Comparison of ENCODE assay signal across 14 cellular contexts in genomic region chr14:73903028-73903427, GRCh38. TPM values are rescaled to one million over a fixed set of nuclear protein-coding genes. Genes with fewer than 3 reads are reported as not detected.
DNase-seq lines count a peak whose midpoint lies in the region; ATAC-seq and TF ChIP-seq lines count a peak whose summit lies in the region.
"Had no signal": no experiment of that assay in that cellular context is flagged by ENCODE, and none has a peak within 500 bp of the region (broad histone marks: within the 10 kb centered on the region; RNA-seq: fewer than 3 reads in every experiment).

No MANE protein-coding gene starts in this region.

- DNase-seq in EL (peak; percentile 23), IMR-90 (peak; percentile 35), choroid plexus epithelial cell (ENCODE audit: low read depth) (peak; percentile 36), osteoblast (ENCODE audit: insufficient read length, low spot score, missing footprints) (no peak), NCI-H226 (no peak)
- no peak for DNase-seq in activated naive CD8-positive, alpha-beta T cell treated with anti-CD3 and anti-CD28 coated beads, Interleukin-2, amount 50 U/mL, for 24 hours
- DNase-seq in activated CD4-positive, alpha-beta T cell treated with anti-CD3 and anti-CD28 coated beads, Interleukin-2, amount 50 U/mL, for 4 hours = no peak
- DNase-seq: AML-193; CD4-positive, CD25-positive, alpha-beta regulatory T cell; DMS53 had no signal

- peaks cover 4% of the 10 kb centered on the region; the same call in 1 of the 2 replicates for H3K9me1 ChIP-seq in IMR-90 (ENCODE audit: insufficient read depth, low read length)

- H3K79me1 ChIP-seq in IMR-90 (ENCODE audit: low read depth in 1 of 2, low read length in 2 of 2) = peaks cover 26 to 27% of the 10 kb centered on the region in 2 experiments

- H3K18ac ChIP-seq in IMR-90 (ENCODE audit: low read depth, low read length) = no peak overlapping the region

- TF ChIP-seq CTCF in IMR-90 (conservative IDR thresholded peaks at IDR 0.05; ENCODE audit: low read depth, low read length) (no peak), choroid plexus epithelial cell (conservative IDR thresholded peaks at IDR 0.05; ENCODE audit: low read depth, low read length) (no peak), osteoblast (IDR thresholded peaks at IDR 0.05; ENCODE audit: extremely low read depth, low read depth, low read length) (no peak)

- H3K4me3 ChIP-seq in IMR-90 (ENCODE audit: insufficient read depth, low read depth, low read length) (no peak overlapping the region), choroid plexus epithelial cell (ENCODE audit: low read depth, low read length) (no peak overlapping the region), osteoblast (ENCODE audit: insufficient read depth, low read length) (no peak overlapping the region)
- H3K4me3 ChIP-seq: A549, BLaER1 had no signal

- peaks cover 9% of the 10 kb centered on the region; the same call in 1 of the 2 replicates for H4K20me1 ChIP-seq in IMR-90 (ENCODE audit: insufficient read depth, low read length)
- H4K20me1 ChIP-seq in osteoblast (ENCODE audit: insufficient read depth, low read length) = peaks cover 8% of the 10 kb centered on the region

- no peaks in the 10 kb centered on the region for H3K27me3 ChIP-seq in IMR-90 (ENCODE audit: control insufficient read depth, insufficient read depth, low read length)
- no peaks in the 10 kb centered on the region for H3K27me3 ChIP-seq in osteoblast (ENCODE audit: insufficient read depth, low read length)
- H3K27me3 ChIP-seq: BLaER1 had no signal

- WGBS in IMR-90 (ENCODE audit: extremely low coverage in 2 of 2, insufficient read length in 1 of 2), 2 experiments = no CpG with 5 or more reads among the region's 3 CpGs

- CTCF ChIA-PET in IMR-90 (lab: Yijun Ruan, JAX) = no interaction called here

- H3K9me3 ChIP-seq in IMR-90 (ENCODE audit: control insufficient read depth, insufficient read depth, low read length) = no peaks in the 10 kb centered on the region
- H3K9me3 ChIP-seq in osteoblast (ENCODE audit: low read depth, low read length) = no peaks in the 10 kb centered on the region
- H3K9me3 ChIP-seq: A549, BLaER1 had no signal

- H3K79me2 ChIP-seq in osteoblast (ENCODE audit: insufficient read depth, low read length) = peaks cover 23% of the 10 kb centered on the region

- H3K27ac ChIP-seq in IMR-90 (ENCODE audit: insufficient read depth, low read length) (no peak overlapping the region), osteoblast (ENCODE audit: low read depth, low read length) (peak overlapping the region; percentile 33)
- H3K27ac ChIP-seq: A549, BLaER1 had no signal

- no peaks in the 10 kb centered on the region for H3K9me3 Mint-ChIP-seq in activated naive CD8-positive, alpha-beta T cell treated with anti-CD3 and anti-CD28 coated beads, Interleukin-2, amount 50 U/mL, for 24 hours
- H3K9me3 Mint-ChIP-seq: CD4-positive, CD25-positive, alpha-beta regulatory T cell had no signal

- H3K56ac ChIP-seq in IMR-90 (ENCODE audit: extremely low read depth, insufficient read depth, low read length) = no peak overlapping the region

- H2BK15ac ChIP-seq in IMR-90 (ENCODE audit: low read depth, low read length) = no peak overlapping the region

- no peak overlapping the region for H2AK9ac ChIP-seq in IMR-90 (replicated peaks; ENCODE audit: low read depth, low read length, poor library complexity)

- no peak overlapping the region for H3K9ac ChIP-seq in IMR-90 (ENCODE audit: low read depth, low read length)
- H3K9ac ChIP-seq: BLaER1 had no signal

- dilution Hi-C loops in IMR-90 (cut with HindIII; ENCODE audit: low sequenced_read_pairs, unreplicated experiment) = no loop called here

- H2AFZ ChIP-seq in IMR-90 (replicated peaks; ENCODE audit: low read length, poor library complexity) (no peak overlapping the region), osteoblast (ENCODE audit: low read length) (no peak overlapping the region)

- peaks cover 44% of the 10 kb centered on the region for H3K36me3 ChIP-seq in IMR-90 (ENCODE audit: control insufficient read depth, insufficient read depth, low read length)
- H3K36me3 ChIP-seq in osteoblast (ENCODE audit: insufficient read depth, low read length) = peaks cover 62% of the 10 kb centered on the region

- no peak overlapping the region for H3K23ac ChIP-seq in IMR-90 (ENCODE audit: low read depth, low read length)

- H3K36me3 Mint-ChIP-seq in activated naive CD8-positive, alpha-beta T cell treated with anti-CD3 and anti-CD28 coated beads, Interleukin-2, amount 50 U/mL, for 24 hours (ENCODE audit: low read depth) = peaks cover 51% of the 10 kb centered on the region

- no peak overlapping the region for H2BK20ac ChIP-seq in IMR-90 (ENCODE audit: low read depth, low read length)

- H3K4me1 ChIP-seq in IMR-90 (ENCODE audit: control insufficient read depth, insufficient read depth, low read length) (no peaks in the 10 kb centered on the region), osteoblast (ENCODE audit: insufficient read depth, low read length) (peaks cover 7% of the 10 kb centered on the region)
- H3K4me1 ChIP-seq: A549, BLaER1 had no signal

- H3K14ac ChIP-seq in IMR-90 (replicated peaks; ENCODE audit: low read depth, low read length) = no peak overlapping the region

- no peaks in the 10 kb centered on the region for H3K27me3 Mint-ChIP-seq in activated naive CD8-positive, alpha-beta T cell treated with anti-CD3 and anti-CD28 coated beads, Interleukin-2, amount 50 U/mL, for 24 hours
- H3K27me3 Mint-ChIP-seq: CD4-positive, CD25-positive, alpha-beta regulatory T cell had no signal

- H3K4me1 Mint-ChIP-seq in activated naive CD8-positive, alpha-beta T cell treated with anti-CD3 and anti-CD28 coated beads, Interleukin-2, amount 50 U/mL, for 24 hours = no peaks in the 10 kb centered on the region

- H3K4me2 ChIP-seq in IMR-90 (ENCODE audit: low read depth, low read length) (no peak overlapping the region), osteoblast (ENCODE audit: insufficient read depth, low read length) (no peak overlapping the region)
- H3K4me2 ChIP-seq: A549, BLaER1 had no signal

- H2BK5ac ChIP-seq in IMR-90 (ENCODE audit: low read depth, low read length, poor library complexity, severe bottlenecking) = no peak overlapping the region

- in situ Hi-C loops in IMR-90 (cut with MboI; ENCODE audit: low sequenced_read_pairs) = no loop called here

- H3K4me3 Mint-ChIP-seq in activated naive CD8-positive, alpha-beta T cell treated with anti-CD3 and anti-CD28 coated beads, Interleukin-2, amount 50 U/mL, for 24 hours = no peak overlapping the region
- H3K4me3 Mint-ChIP-seq: CD4-positive, CD25-positive, alpha-beta regulatory T cell had no signal

- intact Hi-C loops in IMR-90 (cut with micrococcal nuclease) = no loop called here

- TF ChIP-seq POLR2A in IMR-90 (IDR thresholded peaks at IDR 0.05; ENCODE audit: low read depth, low read length) = no peak

- no peak overlapping the region for H3K4ac ChIP-seq in IMR-90 (ENCODE audit: low read depth, low read length)

- TF ChIP-seq RAD21 in IMR-90 (IDR thresholded peaks at IDR 0.05; ENCODE audit: low read length) = no peak

- no peak overlapping the region for H4K8ac ChIP-seq in IMR-90 (ENCODE audit: low read depth in 2 of 2, low read length in 2 of 2)

- H2AK5ac ChIP-seq in IMR-90 (ENCODE audit: low read depth, low read length) = no peak overlapping the region

- H3K27ac Mint-ChIP-seq in activated naive CD8-positive, alpha-beta T cell treated with anti-CD3 and anti-CD28 coated beads, Interleukin-2, amount 50 U/mL, for 24 hours = no peak overlapping the region

- H4K5ac ChIP-seq in IMR-90 (ENCODE audit: low read depth, low read length) = no peak overlapping the region

- no TSS peak for BruUV-seq in IMR-90 (replicated peaks; lab: Mats Ljungman, UMichigan)

- no peak overlapping the region for H4K91ac ChIP-seq in IMR-90 (ENCODE audit: insufficient read depth, low read depth, low read length)

- peak; percentile 86 for ATAC-seq in IMR-90 (ENCODE audit: low read depth)
- ATAC-seq in activated naive CD8-positive, alpha-beta T cell treated with anti-CD3 and anti-CD28 coated beads, Interleukin-2, amount 50 U/mL, for 24 hours = no peak
- ATAC-seq: A549, HCT116, HepG2 had no signal

- H2BK120ac ChIP-seq in IMR-90 (ENCODE audit: low read depth, low read length) = no peak overlapping the region

- POLR2A ChIA-PET in IMR-90 (lab: Charles Lee; ENCODE audit: unreplicated experiment) = interaction anchor here (1.7 kb wide), 1 partner anchor 16 kb away, joined by 5 read pairs; the partner anchor contains the start of gene ZNF410

TF ChIP-seq in IMR-90, 13 proteins besides CTCF, POLR2A, EP300 and RAD21:
- TF ChIP-seq ELK1 (IDR thresholded peaks at IDR 0.05; ENCODE audit: borderline replicate concordance, low read depth, low read length) (no peak), CEBPB (IDR thresholded peaks at IDR 0.05; ENCODE audit: low read depth, low read length) (peak; percentile 77; the same call in 1 of the 2 replicates)

RNA-seq across cellular contexts. Expression of gene ZNF410, which starts 16.4 kb away (rescaled TPM):
- 73.9 and 89.1 TPM in 2 replicates for total RNA-seq in IMR-90 (2012; rRNA removed)
- polyA plus RNA-seq in IMR-90 (2012; rRNA removed) = 22.3 and 27.9 TPM in 2 replicates
- 8.7 and 13.6 TPM in 2 replicates for polyA plus RNA-seq in IMR-90 (2012; cell fraction: cytosol; rRNA removed)
- polyA plus RNA-seq in IMR-90 (2012; cell fraction: nucleus; rRNA removed; ENCODE audit: low replicate concordance) = 10.1 and 55.1 TPM in 2 replicates
- total RNA-seq in osteoblast = 83.2 and 83.4 TPM in 2 replicates

RNA-seq across cellular contexts. Expression of gene FAM161B, which starts 46.9 kb away (rescaled TPM):
- total RNA-seq in IMR-90 (2012; rRNA removed) (2.5 and 2.8 TPM in 2 replicates), osteoblast (5.1 and 5.6 TPM in 2 replicates)
- 1.8 and 1.9 TPM in 2 replicates for polyA plus RNA-seq in IMR-90 (2012; rRNA removed)
- polyA plus RNA-seq in IMR-90 (2012; cell fraction: cytosol; rRNA removed) = 0.73 and 1.0 TPM in 2 replicates
- polyA plus RNA-seq in IMR-90 (2012; cell fraction: nucleus; rRNA removed; ENCODE audit: low replicate concordance) = 0.82 and 1.2 TPM in 2 replicates

RNA-seq across cellular contexts. Expression of gene COQ6, which starts 47.1 kb away (rescaled TPM):
- total RNA-seq in IMR-90 (2012; rRNA removed) (16.1 and 21.0 TPM in 2 replicates), osteoblast (23.0 and 23.5 TPM in 2 replicates)
- 25.7 and 28.6 TPM in 2 replicates for polyA plus RNA-seq in IMR-90 (2012; rRNA removed)
- 23.9 and 26.4 TPM in 2 replicates for polyA plus RNA-seq in IMR-90 (2012; cell fraction: cytosol; rRNA removed)
- polyA plus RNA-seq in IMR-90 (2012; cell fraction: nucleus; rRNA removed; ENCODE audit: low replicate concordance) = 61.0 and 73.9 TPM in 2 replicates

RNA-seq across cellular contexts. Expression of gene PTGR2, which starts 51.4 kb away (rescaled TPM):
- total RNA-seq in IMR-90 (2012; rRNA removed) = 1.3 and 2.8 TPM in 2 replicates
- polyA plus RNA-seq in IMR-90 (2012; rRNA removed) = 2.0 and 3.2 TPM in 2 replicates
- polyA plus RNA-seq in IMR-90 (2012; cell fraction: cytosol; rRNA removed) = 0.48 and 0.99 TPM in 2 replicates
- 1.1 and 6.0 TPM in 2 replicates for polyA plus RNA-seq in IMR-90 (2012; cell fraction: nucleus; rRNA removed; ENCODE audit: low replicate concordance)
- 6.5 and 7.2 TPM in 2 replicates for total RNA-seq in osteoblast

Comparison
In these comparisons a context has a peak if more than half of its experiments do, and no peak if none do; other contexts are left out.
1. DNase-seq: peak in EL (single experiment), IMR-90 (single experiment) and choroid plexus epithelial cell (single experiment); none in osteoblast (single experiment), activated naive CD8-positive, alpha-beta T cell treated with anti-CD3 and anti-CD28 coated beads, Interleukin-2, amount 50 U/mL, for 24 hours (single experiment), activated CD4-positive, alpha-beta T cell treated with anti-CD3 and anti-CD28 coated beads, Interleukin-2, amount 50 U/mL, for 4 hours (0 of 2) and NCI-H226 (single experiment).